ENCODE assay signal across 21 cellular contexts in the genomic region with DNA sequence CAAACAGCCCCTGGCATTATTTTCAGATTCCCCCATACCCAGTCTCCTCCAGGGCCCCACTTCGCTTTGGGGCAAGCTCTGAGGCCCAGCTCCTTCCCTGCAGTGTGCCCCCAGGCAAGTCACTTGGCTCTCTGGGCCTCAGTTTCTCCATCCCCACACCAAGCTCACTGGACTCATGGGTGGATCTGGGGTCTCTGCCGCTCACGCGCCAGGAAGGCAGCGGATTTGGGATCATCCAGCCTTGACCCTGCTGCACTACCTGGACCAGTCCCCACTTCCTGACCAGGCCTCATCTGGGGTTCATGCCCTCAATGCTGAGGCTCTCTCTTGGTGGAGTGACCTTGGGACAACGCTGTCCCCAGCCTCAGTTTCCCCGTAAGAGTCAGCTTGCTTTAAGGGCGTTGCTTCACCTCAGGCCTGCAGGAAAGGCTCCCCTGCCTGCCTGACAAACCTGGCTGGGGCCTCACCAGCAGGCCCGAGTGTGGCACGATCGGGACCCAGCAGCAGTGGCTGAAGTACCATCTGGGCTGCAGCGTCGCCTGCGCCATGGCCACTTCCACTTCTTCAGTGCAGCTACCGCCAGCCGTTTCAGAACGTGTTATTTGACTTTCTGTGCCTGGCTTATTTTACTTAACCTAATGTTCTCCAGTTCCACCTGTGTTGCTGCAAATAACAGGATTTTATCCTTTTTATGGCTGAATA.
"Had no signal": no experiment of that assay in that cellular context is flagged by ENCODE, and none has a peak within 500 bp of the region (broad histone marks: within the 10 kb centered on the region; RNA-seq: fewer than 3 reads in every experiment).

No MANE protein-coding gene starts in this region.

- H3K36me3 ChIP-seq: MG63, SJSA1 had no signal

- H3K9me3 ChIP-seq: MG63 had no signal

- H3K4me3 ChIP-seq: MG63, SJSA1, SK-N-MC had no signal

- ATAC-seq: HepG2 had no signal

- DNase-seq: IMR-90, Karpas-422, KG1, MG63, NCI-H1092, NCI-H1436, NCI-H187, NCI-H2029, NCI-H2081 treated with DMSO at 0.1 percent for 48 hours, NCI-H2171, NCI-H226, NCI-H446, NCI-H510A, NCI-H524 treated with DMSO at 0.1 percent for 48 hours, NCI-H774, Right ventricle myocardium superior, RPMI8226, SIG-M5 had no signal

- H3K27ac ChIP-seq: SJSA1, SK-N-MC had no signal

- H3K27me3 ChIP-seq: MG63, SJSA1 had no signal

- H3K4me1 ChIP-seq: SJSA1 had no signal
